Comparison of ENCODE assay signal across 33 cellular contexts in genomic region chr2:158569284-158569683, GRCh38.
"Had no signal": no experiment of that assay in that cellular context is flagged by ENCODE, and none has a peak within 500 bp of the region (broad histone marks: within the 10 kb centered on the region; RNA-seq: fewer than 3 reads in every experiment).

No MANE protein-coding gene starts in this region.

- FAIRE-seq: astrocyte, bronchial epithelial cell, colon had no signal

- ATAC-seq: activated naive CD4-positive, alpha-beta T cell treated with anti-CD3 and anti-CD28 coated beads, Interleukin-2, amount 50 U/mL, for 72 hours; activated naive CD8-positive, alpha-beta T cell treated with anti-CD3 and anti-CD28 coated beads, Interleukin-2, amount 50 U/mL, for 24 hours; activated T-cell treated with anti-CD3 and anti-CD28 coated beads, Interleukin-2, amount 50 U/mL, for 4 hours; activated T-cell treated with anti-CD3 and anti-CD28 coated beads, Interleukin-2, amount 50 U/mL, for 72 hours; activated T-helper 17 cell treated with anti-CD3 and anti-CD28 coated beads, Interleukin-2, amount 50 U/mL, for 72 hours; body of pancreas had no signal

- H3K27me3 ChIP-seq: adrenal gland, ascending aorta, body of pancreas, brain microvascular endothelial cell, breast epithelium, cardiac muscle cell had no signal

- DNase-seq: activated effector memory CD4-positive, alpha-beta T cell treated with anti-CD3 and anti-CD28 coated beads, Interleukin-2, amount 50 U/mL, for 16 hours; activated effector memory CD4-positive, alpha-beta T cell treated with Interleukin-2 at 50 U/mL for 16 hours; activated gamma-delta T cell; activated gamma-delta T cell treated with Interleukin-2 at 50 U/mL for 16 hours; activated naive CD4-positive, alpha-beta T cell; activated naive CD4-positive, alpha-beta T cell treated with anti-CD3 and anti-CD28 coated beads for 36 hours; activated naive CD4-positive, alpha-beta T cell treated with anti-CD3 and anti-CD28 coated beads, Interleukin-2, amount 10 ng/mL, durations not matched to agents 7 days and 5 days; activated naive CD4-positive, alpha-beta T cell treated with anti-CD3 and anti-CD28 coated beads, Interleukin-2, amount 50 U/mL, for 16 hours; activated naive CD4-positive, alpha-beta T cell treated with Interleukin-2 at 50 U/mL for 16 hours; activated naive CD8-positive, alpha-beta T cell treated with anti-CD3 and anti-CD28 coated beads for 36 hours; activated naive CD8-positive, alpha-beta T cell treated with anti-CD3 and anti-CD28 coated beads, Interleukin-2, amount 10 ng/mL, durations not matched to agents 7 days and 5 days; activated naive CD8-positive, alpha-beta T cell treated with anti-CD3 and anti-CD28 coated beads, Interleukin-2, amount 50 U/mL, for 24 hours; activated T-cell treated with anti-CD3 and anti-CD28 coated beads, Interleukin-2, amount 50 U/mL, for 4 hours; activated T-cell treated with anti-CD3 and anti-CD28 coated beads, Interleukin-2, amount 50 U/mL, for 48 hours; activated T-cell treated with anti-CD3 and anti-CD28 coated beads, Interleukin-2, amount 50 U/mL, for 72 hours; adrenal gland; amniotic stem cell; amygdala; anterior cingulate cortex; aorta; body of pancreas; brain microvascular endothelial cell; caudate nucleus; central memory CD4-positive, alpha-beta T cell; cerebellar nuclear complex had no signal

- H3K27ac ChIP-seq: adrenal gland, ascending aorta, body of pancreas, brain microvascular endothelial cell, breast epithelium, cardiac muscle cell had no signal

- H3K4me3 ChIP-seq: adrenal gland, ascending aorta, body of pancreas, breast epithelium, cardiac muscle cell had no signal

- H3K4me1 ChIP-seq: ascending aorta, body of pancreas, breast epithelium had no signal

- H3K9me3 ChIP-seq: ascending aorta, body of pancreas, breast epithelium had no signal

- H3K36me3 ChIP-seq: adrenal gland, ascending aorta, brain microvascular endothelial cell, breast epithelium, cardiac muscle cell had no signal
